Comparison of ENCODE assay signal across 10 cellular contexts in genomic region chr14:104001003-104001402, GRCh38. TPM values are rescaled to one million over a fixed set of nuclear protein-coding genes. Genes with fewer than 3 reads are reported as not detected.
DNase-seq lines count a peak whose midpoint lies in the region; ATAC-seq and TF ChIP-seq lines count a peak whose summit lies in the region.
"Had no signal": no experiment of that assay in that cellular context is flagged by ENCODE, and none has a peak within 500 bp of the region (broad histone marks: within the 10 kb centered on the region; RNA-seq: fewer than 3 reads in every experiment).

No MANE protein-coding gene starts in this region.

- no peaks in the 10 kb centered on the region for H3K79me2 ChIP-seq in PC-9 (ENCODE audit: low read depth)

- H3F3A ChIP-seq in PC-9 (ENCODE audit: insufficient read depth, low read depth): no peaks in the 10 kb centered on the region

- H4K20me1 ChIP-seq in PC-9 (ENCODE audit: insufficient read depth): no peaks in the 10 kb centered on the region

- no peaks in the 10 kb centered on the region for H3K36me3 ChIP-seq in PC-9 (ENCODE audit: low read depth)
- H3K36me3 ChIP-seq in thyroid gland: no peaks in the 10 kb centered on the region

- no peak overlapping the region for H3K4me3 ChIP-seq in PC-9
- H3K4me3 ChIP-seq in epithelial cell of proximal tubule (ENCODE audit: low read depth, low read length): no peak overlapping the region
- H3K4me3 ChIP-seq in thyroid gland (replicated peaks in 1 of 3): no peak overlapping the region

- no peak overlapping the region for H2AFZ ChIP-seq in PC-9

- H3K4me2 ChIP-seq in PC-9: no peak overlapping the region

- no peak for DNase-seq in Right ventricle myocardium superior
- no peak for DNase-seq in left cardiac atrium
- DNase-seq in PC-9: no peak
- no peak for DNase-seq in epithelial cell of proximal tubule (ENCODE audit: low read depth)
- no peak for DNase-seq in thyroid gland
- DNase-seq: mammary epithelial cell had no signal

- intact Hi-C loops in Right ventricle myocardium superior (cut with DNase I) (no loop called here), left cardiac atrium (cut with DNase I) (no loop called here), PC-9 (cut with micrococcal nuclease; ENCODE audit: unreplicated experiment) (no loop called here), thyroid gland (cut with DNase I) (no loop called here)

- H3K9me2 ChIP-seq in PC-9 (ENCODE audit: insufficient read depth): no peaks in the 10 kb centered on the region

- POLR2A ChIA-PET in PC-9 (lab: Charles Lee; ENCODE audit: unreplicated experiment): no interaction called here

- BruUV-seq in PC-9 (replicated peaks; lab: Mats Ljungman, UMichigan): no TSS peak

- H3K9me3 ChIP-seq in PC-9 (ENCODE audit: insufficient read depth, low read depth) (no peaks in the 10 kb centered on the region), thyroid gland (no peaks in the 10 kb centered on the region)

- H3K4me1 ChIP-seq in PC-9 (replicated peaks; ENCODE audit: insufficient read depth) (peaks cover 3% of the 10 kb centered on the region), thyroid gland (peaks cover 18 to 20% of the 10 kb centered on the region in 2 donors)

- peak; percentile 60 for ATAC-seq in Right ventricle myocardium superior (ENCODE audit: poor library complexity)
- ATAC-seq in left cardiac atrium: no peak
- no peak for ATAC-seq in HG02571 (IDR thresholded peaks at IDR 0.05; ENCODE audit: unreplicated experiment)
- no peak for ATAC-seq in HG02870 (IDR thresholded peaks at IDR 0.05; ENCODE audit: unreplicated experiment)
- no peak for ATAC-seq in GM21737 (IDR thresholded peaks at IDR 0.05; ENCODE audit: unreplicated experiment)

- CTCF ChIA-PET in PC-9 (lab: Charles Lee): no interaction called here

- 79 to 81% methylated on average over 4 of the region's 4 CpGs for WGBS in thyroid gland, 2 donors

- H3K27me3 ChIP-seq in PC-9 (ENCODE audit: insufficient read depth, low read depth) (no peaks in the 10 kb centered on the region), thyroid gland (no peaks in the 10 kb centered on the region)

- peak; percentile 37; the same call in 1 of the 2 replicates for TF ChIP-seq CTCF in PC-9 (conservative IDR thresholded peaks at IDR 0.05)
- peak; percentile 19 for TF ChIP-seq CTCF in epithelial cell of proximal tubule (conservative IDR thresholded peaks at IDR 0.05; ENCODE audit: low read depth, low read length)
- TF ChIP-seq CTCF in thyroid gland (IDR thresholded peaks at IDR 0.05): peak in 1 of 6 experiments; percentile 12

- no peak overlapping the region for H3K27ac ChIP-seq in PC-9
- peak overlapping the region in 2 of 3 donors; percentile 81 to 83 for H3K27ac ChIP-seq in thyroid gland

- no peak for TF ChIP-seq POLR2A in thyroid gland (IDR thresholded peaks at IDR 0.05)

RNA-seq across cellular contexts. Expression of gene RD3L, which starts 58.7 kb away (rescaled TPM):
- total RNA-seq in Right ventricle myocardium superior (26.4 TPM), left cardiac atrium (10 to 100 TPM; 11.6 to 14.9 TPM), PC-9 (2021) (not detected in 2 replicates), epithelial cell of proximal tubule (not detected in 2 replicates), thyroid gland (not detected)
- total RNA-seq: mammary epithelial cell, ureter had no signal

Comparison
In these comparisons a context has a peak if more than half of its experiments do, and no peak if none do; other contexts are left out.
1. RNA of gene RD3L, which starts 58.7 kb away (total RNA-seq): 26.4 TPM in Right ventricle myocardium superior (single experiment) and 11.6 to 14.9 TPM in left cardiac atrium; not detected in PC-9, not detected in epithelial cell of proximal tubule and not detected in thyroid gland; every median in the first group is over 10 times any median in the second.